Comparison of ENCODE assay signal across 16 cellular contexts in the genomic region with DNA sequence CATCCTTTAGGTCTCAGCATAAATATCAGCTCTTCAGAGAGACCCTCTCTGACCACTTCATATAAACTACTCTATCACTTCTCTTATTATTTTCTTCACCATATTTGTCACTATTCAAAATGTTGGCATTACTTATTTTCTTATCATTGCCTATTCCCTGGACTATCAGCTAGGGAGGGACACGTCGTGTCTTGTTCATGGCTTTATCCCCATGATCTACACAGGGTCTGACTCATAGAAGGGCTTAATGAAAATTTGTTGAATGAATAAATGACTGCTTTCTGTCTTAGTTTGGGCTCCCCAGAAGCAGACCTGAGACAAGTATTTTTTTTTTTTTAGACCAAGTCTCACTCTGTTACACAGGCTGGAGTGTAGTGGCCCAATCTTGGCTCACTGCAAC. TPM values are rescaled to one million over a fixed set of nuclear protein-coding genes. Genes with fewer than 3 reads are reported as not detected.
DNase-seq lines count a peak whose midpoint lies in the region; ATAC-seq and TF ChIP-seq lines count a peak whose summit lies in the region.
"Had no signal": no experiment of that assay in that cellular context is flagged by ENCODE, and none has a peak within 500 bp of the region (broad histone marks: within the 10 kb centered on the region; RNA-seq: fewer than 3 reads in every experiment).

No MANE protein-coding gene starts in this region.

- no peak for DNase-seq in CD4-positive, CD25-positive, alpha-beta regulatory T cell
- DNase-seq in HPDE6-E6E7 (ENCODE audit: extremely low spot score): peak; percentile 88
- no peak for DNase-seq in naive thymus-derived CD8-positive, alpha-beta T cell
- no peak for DNase-seq in effector memory CD8-positive, alpha-beta T cell
- DNase-seq in endodermal cell: no peak
- no peak for DNase-seq in DMS79 (lab: John Stamatoyannopoulos, UW)
- DNase-seq: CD4-positive, alpha-beta memory T cell; NCI-H1436; NCI-H2029; NCI-H2171; NCI-H446; NCI-H69; NK-92 treated with Interleukin-12 subunit alpha and Interleukin-12 subunit beta, amount 100 ng/mL, for 24 hours; SHP77 treated with DMSO at 0.1 percent for 48 hours had no signal

- H3K27ac ChIP-seq in CD4-positive, CD25-positive, alpha-beta regulatory T cell (ENCODE audit: insufficient read depth, low read length, poor library complexity, severe bottlenecking): no peak overlapping the region
- H3K27ac ChIP-seq in endodermal cell (ENCODE audit: low read depth, low read length): no peak overlapping the region

- peaks cover 10% of the 10 kb centered on the region for H3K36me3 Mint-ChIP-seq in CD4-positive, CD25-positive, alpha-beta regulatory T cell
- H3K36me3 Mint-ChIP-seq in brain (peaks cover 18% of the 10 kb centered on the region), endodermal cell (ENCODE audit: low read depth) (peaks cover 22% of the 10 kb centered on the region)
- peaks cover 0 to 14% (median 8%) of the 10 kb centered on the region in 3 donors for H3K36me3 Mint-ChIP-seq in naive thymus-derived CD8-positive, alpha-beta T cell
- peaks cover 10% of the 10 kb centered on the region for H3K36me3 Mint-ChIP-seq in effector memory CD8-positive, alpha-beta T cell (ENCODE audit: insufficient read depth)

- H3K27ac Mint-ChIP-seq in CD4-positive, CD25-positive, alpha-beta regulatory T cell: peak overlapping the region in 2 of 3 donors; percentile 67 to 72
- H3K27ac Mint-ChIP-seq in brain (peak overlapping the region in 2 of 5 experiments; percentile 2 to 9), endodermal cell (no peak overlapping the region)
- H3K27ac Mint-ChIP-seq in naive thymus-derived CD8-positive, alpha-beta T cell: peak overlapping the region in 1 of 10 donors; percentile 31
- no peak overlapping the region for H3K27ac Mint-ChIP-seq in effector memory CD8-positive, alpha-beta T cell

- H3K9me3 Mint-ChIP-seq in CD4-positive, CD25-positive, alpha-beta regulatory T cell: no peaks in the 10 kb centered on the region
- H3K9me3 Mint-ChIP-seq in brain: no peaks in the 10 kb centered on the region
- H3K9me3 Mint-ChIP-seq in naive thymus-derived CD8-positive, alpha-beta T cell: no peaks in the 10 kb centered on the region
- H3K9me3 Mint-ChIP-seq in effector memory CD8-positive, alpha-beta T cell: no peaks in the 10 kb centered on the region
- H3K9me3 Mint-ChIP-seq in endodermal cell: no peaks in the 10 kb centered on the region
- H3K9me3 Mint-ChIP-seq: CD4-positive, alpha-beta memory T cell had no signal

- H3K36me3 ChIP-seq in CD4-positive, CD25-positive, alpha-beta regulatory T cell (ENCODE audit: control insufficient read depth, insufficient read depth, low read length): no peaks in the 10 kb centered on the region
- no peaks in the 10 kb centered on the region for H3K36me3 ChIP-seq in endodermal cell (ENCODE audit: control insufficient read depth, insufficient read depth, low read length)

- peaks cover 31% of the 10 kb centered on the region for H3K4me1 ChIP-seq in CD4-positive, CD25-positive, alpha-beta regulatory T cell (ENCODE audit: control insufficient read depth, insufficient read depth, low read length, poor library complexity, severe bottlenecking)
- peaks cover 7% of the 10 kb centered on the region for H3K4me1 ChIP-seq in endodermal cell (ENCODE audit: control insufficient read depth, insufficient read depth, low read length)
- H3K4me1 ChIP-seq: HAP-1 had no signal

- TF ChIP-seq CTCF in brain (conservative IDR thresholded peaks at IDR 0.05) (no peak), endodermal cell (conservative IDR thresholded peaks at IDR 0.05) (no peak)

- no peaks in the 10 kb centered on the region for H3K9me3 ChIP-seq in CD4-positive, CD25-positive, alpha-beta regulatory T cell (ENCODE audit: control insufficient read depth in 2 of 2, low read length in 2 of 2)
- H3K9me3 ChIP-seq in endodermal cell (ENCODE audit: control insufficient read depth, low read length): no peaks in the 10 kb centered on the region
- H3K9me3 ChIP-seq: HAP-1 had no signal

- H3K27me3 Mint-ChIP-seq in CD4-positive, CD25-positive, alpha-beta regulatory T cell: no peaks in the 10 kb centered on the region
- H3K27me3 Mint-ChIP-seq in brain (peaks cover 8% of the 10 kb centered on the region), endodermal cell (ENCODE audit: insufficient read depth) (no peaks in the 10 kb centered on the region)
- H3K27me3 Mint-ChIP-seq in naive thymus-derived CD8-positive, alpha-beta T cell: no peaks in the 10 kb centered on the region
- H3K27me3 Mint-ChIP-seq in effector memory CD8-positive, alpha-beta T cell: no peaks in the 10 kb centered on the region
- H3K27me3 Mint-ChIP-seq: CD4-positive, alpha-beta memory T cell had no signal

- no peaks in the 10 kb centered on the region for H3K27me3 ChIP-seq in CD4-positive, CD25-positive, alpha-beta regulatory T cell (ENCODE audit: control insufficient read depth, insufficient read depth, low read length)
- H3K27me3 ChIP-seq in endodermal cell (ENCODE audit: control insufficient read depth, insufficient read depth, low read length, poor library complexity, severe bottlenecking): no peaks in the 10 kb centered on the region

- H3K4me1 Mint-ChIP-seq in CD4-positive, CD25-positive, alpha-beta regulatory T cell: peaks cover 15 to 43% (median 30%) of the 10 kb centered on the region in 4 donors
- H3K4me1 Mint-ChIP-seq in brain: peaks cover 36% of the 10 kb centered on the region
- H3K4me1 Mint-ChIP-seq in naive thymus-derived CD8-positive, alpha-beta T cell: peaks cover 13 to 55% (median 35%) of the 10 kb centered on the region in 4 donors
- peaks cover 30 to 33% of the 10 kb centered on the region in 2 donors for H3K4me1 Mint-ChIP-seq in effector memory CD8-positive, alpha-beta T cell (ENCODE audit: low read depth in 2 of 2)
- peaks cover 16% of the 10 kb centered on the region for H3K4me1 Mint-ChIP-seq in endodermal cell

- 95% methylated on average over 2 of the region's 2 CpGs; no CpG with 5 or more reads in 1 of the 2 experiments for WGBS in endodermal cell (ENCODE audit: insufficient coverage in 1 of 2, insufficient read length in 1 of 2), 2 experiments

- H3K4me3 ChIP-seq in CD4-positive, CD25-positive, alpha-beta regulatory T cell (ENCODE audit: low read depth, low read length): no peak overlapping the region
- no peak overlapping the region for H3K4me3 ChIP-seq in endodermal cell (ENCODE audit: low read length)
- H3K4me3 ChIP-seq: HAP-1 had no signal

- no peak for ATAC-seq in CD4-positive, CD25-positive, alpha-beta regulatory T cell (ENCODE audit: low read depth in 2 of 2)
- ATAC-seq in naive thymus-derived CD8-positive, alpha-beta T cell: no peak
- no peak for ATAC-seq in effector memory CD8-positive, alpha-beta T cell (replicated peaks)

- H3K9ac ChIP-seq in endodermal cell (ENCODE audit: extremely low read depth, low read length, poor library complexity, severe bottlenecking): no peak overlapping the region

- peak overlapping the region in 2 of 4 donors; percentile 83 to 91 for H3K4me3 Mint-ChIP-seq in CD4-positive, CD25-positive, alpha-beta regulatory T cell
- H3K4me3 Mint-ChIP-seq in brain: peak overlapping the region in 4 of 5 experiments; percentile 4 to 74 (median 66)
- peak overlapping the region in 6 of 10 donors; percentile 20 to 61 (median 32) for H3K4me3 Mint-ChIP-seq in naive thymus-derived CD8-positive, alpha-beta T cell
- H3K4me3 Mint-ChIP-seq in effector memory CD8-positive, alpha-beta T cell: peak overlapping the region in 1 of 2 donors; percentile 55
- no peak overlapping the region for H3K4me3 Mint-ChIP-seq in endodermal cell

- POLR2A ChIA-PET in naive thymus-derived CD8-positive, alpha-beta T cell (lab: Charles Lee): no interaction called here

RNA-seq across cellular contexts. Expression of gene CDK5RAP1, which starts 3.0 kb away (rescaled TPM):
- 48.0 TPM for total RNA-seq in CD4-positive, CD25-positive, alpha-beta regulatory T cell
- 10 to 100 TPM; 31.4 to 37.6 (median 34.6) TPM for polyA plus RNA-seq in CD4-positive, CD25-positive, alpha-beta regulatory T cell
- polyA plus RNA-seq in brain (ENCODE audit: insufficient read depth, low read depth, low replicate concordance): 32.5 TPM
- total RNA-seq in naive thymus-derived CD8-positive, alpha-beta T cell: 10 to 100 TPM; 46.7 to 53.3 TPM
- polyA plus RNA-seq in naive thymus-derived CD8-positive, alpha-beta T cell: 10 to 100 TPM; 28.7 to 36.6 (median 33.9) TPM
- 10 to 100 TPM; 45.2 to 59.7 TPM for total RNA-seq in endodermal cell
- polyA plus RNA-seq in endodermal cell (2013, experiment 1 of 2): 42.4 TPM
- polyA plus RNA-seq in endodermal cell (2013, experiment 2 of 2): 32.4 TPM

RNA-seq across cellular contexts. Expression of gene SNTA1, which starts 39.3 kb away (rescaled TPM):
- 6.2 TPM for total RNA-seq in CD4-positive, CD25-positive, alpha-beta regulatory T cell
- polyA plus RNA-seq in CD4-positive, CD25-positive, alpha-beta regulatory T cell: 1 to 10 TPM; 3.8 to 8.0 (median 4.9) TPM
- polyA plus RNA-seq in brain (ENCODE audit: insufficient read depth, low read depth, low replicate concordance): 89.1 TPM
- 1 to 10 TPM; 3.6 to 4.3 TPM for total RNA-seq in naive thymus-derived CD8-positive, alpha-beta T cell
- polyA plus RNA-seq in naive thymus-derived CD8-positive, alpha-beta T cell: 1 to 10 TPM; 6.1 to 9.1 (median 6.4) TPM
- total RNA-seq in endodermal cell: 1 to 10 TPM; 4.6 to 8.2 TPM
- polyA plus RNA-seq in endodermal cell (2013, experiment 1 of 2): 5.6 TPM
- 4.7 TPM for polyA plus RNA-seq in endodermal cell (2013, experiment 2 of 2)

Comparison
In these comparisons a context has a peak if more than half of its experiments do, and no peak if none do; other contexts are left out.
1. H3K27ac Mint-ChIP-seq: peak in CD4-positive, CD25-positive, alpha-beta regulatory T cell (2 of 3); none in effector memory CD8-positive, alpha-beta T cell (0 of 2) and endodermal cell (single experiment).